1 cellular context compared by ENCODE assay signal in genomic region chrX:109533631-109534030, GRCh38.
TF ChIP-seq lines count a peak whose summit lies in the region.

No MANE protein-coding gene starts in this region.

TF ChIP-seq in SK-N-SH treated with all-trans-retinoic acid at 6 μM for 48 hours, 23 proteins besides CTCF, POLR2A, EP300 and RAD21 (continued from another document):
- TF ChIP-seq, protein P1, sequence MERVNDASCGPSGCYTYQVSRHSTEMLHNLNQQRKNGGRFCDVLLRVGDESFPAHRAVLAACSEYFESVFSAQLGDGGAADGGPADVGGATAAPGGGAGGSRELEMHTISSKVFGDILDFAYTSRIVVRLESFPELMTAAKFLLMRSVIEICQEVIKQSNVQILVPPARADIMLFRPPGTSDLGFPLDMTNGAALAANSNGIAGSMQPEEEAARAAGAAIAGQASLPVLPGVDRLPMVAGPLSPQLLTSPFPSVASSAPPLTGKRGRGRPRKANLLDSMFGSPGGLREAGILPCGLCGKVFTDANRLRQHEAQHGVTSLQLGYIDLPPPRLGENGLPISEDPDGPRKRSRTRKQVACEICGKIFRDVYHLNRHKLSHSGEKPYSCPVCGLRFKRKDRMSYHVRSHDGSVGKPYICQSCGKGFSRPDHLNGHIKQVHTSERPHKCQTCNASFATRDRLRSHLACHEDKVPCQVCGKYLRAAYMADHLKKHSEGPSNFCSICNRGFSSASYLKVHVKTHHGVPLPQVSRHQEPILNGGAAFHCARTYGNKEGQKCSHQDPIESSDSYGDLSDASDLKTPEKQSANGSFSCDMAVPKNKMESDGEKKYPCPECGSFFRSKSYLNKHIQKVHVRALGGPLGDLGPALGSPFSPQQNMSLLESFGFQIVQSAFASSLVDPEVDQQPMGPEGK (CRISPR knock-in tag; IDR thresholded peaks at IDR 0.05; ENCODE audit: borderline replicate concordance): no peak
- TF ChIP-seq ISL1 (CRISPR knock-in tag; IDR thresholded peaks at IDR 0.05) (no peak), ARNTL (CRISPR knock-in tag; IDR thresholded peaks at IDR 0.05; ENCODE audit: borderline replicate concordance, low read depth) (no peak), SNAI2 (CRISPR knock-in tag; IDR thresholded peaks at IDR 0.05) (no peak), RARB (CRISPR knock-in tag; IDR thresholded peaks at IDR 0.05) (no peak), ZNF8 (CRISPR knock-in tag; IDR thresholded peaks at IDR 0.05) (no peak), ESRRG (CRISPR knock-in tag; IDR thresholded peaks at IDR 0.05) (no peak), ZFP3 (CRISPR knock-in tag; IDR thresholded peaks at IDR 0.05) (no peak)
